ENCODE assay signal across 1 cellular context in the genomic region with DNA sequence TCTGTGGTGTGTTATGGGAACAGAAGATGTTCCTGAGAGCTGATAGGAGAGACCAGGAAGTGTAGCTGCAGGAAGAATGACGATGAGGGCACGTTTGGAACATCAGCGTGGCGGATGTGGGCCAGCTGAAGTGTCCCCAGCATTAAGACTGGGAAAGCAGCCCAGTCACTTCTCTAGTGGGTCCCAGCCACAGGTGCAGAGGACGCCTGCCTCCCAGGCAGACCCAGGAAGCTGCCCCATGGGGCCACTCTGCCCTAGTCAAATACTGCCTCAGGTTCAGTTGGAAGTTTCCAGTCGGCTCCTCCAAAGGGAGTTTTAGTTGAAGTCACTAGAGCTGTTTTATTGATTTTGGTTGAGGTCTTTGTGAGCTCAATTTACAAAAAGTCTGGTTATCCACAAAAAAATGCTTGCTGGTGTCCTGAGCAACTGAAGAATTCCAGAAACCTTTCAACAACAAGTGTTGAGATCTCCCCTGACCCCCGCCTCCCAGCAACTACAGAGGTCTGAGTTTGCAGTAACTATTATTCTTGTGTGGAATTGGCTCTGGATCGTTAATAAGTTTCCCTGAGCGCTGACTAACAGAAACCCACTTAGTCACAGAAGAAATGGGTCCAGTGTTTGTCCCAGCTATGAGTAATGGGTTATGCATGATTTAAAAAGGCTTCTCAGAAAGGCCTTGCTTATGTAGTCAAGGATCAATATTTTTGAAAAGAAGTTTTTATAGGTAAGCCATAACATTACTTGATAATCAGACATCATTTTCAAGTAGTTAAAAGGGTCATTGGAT.
TF ChIP-seq lines count a peak whose summit lies in the region.

No MANE protein-coding gene starts in this region.

TF ChIP-seq in HepG2, 621 proteins besides CTCF, POLR2A, EP300 and RAD21 (continued from another document and continues in another):
- no peak for TF ChIP-seq ZNF484 (CRISPR knock-in tag; IDR thresholded peaks at IDR 0.05; ENCODE audit: borderline replicate concordance, low read depth)
- peak; percentile 68; the same call in 1 of the 2 replicates for TF ChIP-seq BCL6 (CRISPR knock-in tag; IDR thresholded peaks at IDR 0.05)
- TF ChIP-seq, protein P1, sequence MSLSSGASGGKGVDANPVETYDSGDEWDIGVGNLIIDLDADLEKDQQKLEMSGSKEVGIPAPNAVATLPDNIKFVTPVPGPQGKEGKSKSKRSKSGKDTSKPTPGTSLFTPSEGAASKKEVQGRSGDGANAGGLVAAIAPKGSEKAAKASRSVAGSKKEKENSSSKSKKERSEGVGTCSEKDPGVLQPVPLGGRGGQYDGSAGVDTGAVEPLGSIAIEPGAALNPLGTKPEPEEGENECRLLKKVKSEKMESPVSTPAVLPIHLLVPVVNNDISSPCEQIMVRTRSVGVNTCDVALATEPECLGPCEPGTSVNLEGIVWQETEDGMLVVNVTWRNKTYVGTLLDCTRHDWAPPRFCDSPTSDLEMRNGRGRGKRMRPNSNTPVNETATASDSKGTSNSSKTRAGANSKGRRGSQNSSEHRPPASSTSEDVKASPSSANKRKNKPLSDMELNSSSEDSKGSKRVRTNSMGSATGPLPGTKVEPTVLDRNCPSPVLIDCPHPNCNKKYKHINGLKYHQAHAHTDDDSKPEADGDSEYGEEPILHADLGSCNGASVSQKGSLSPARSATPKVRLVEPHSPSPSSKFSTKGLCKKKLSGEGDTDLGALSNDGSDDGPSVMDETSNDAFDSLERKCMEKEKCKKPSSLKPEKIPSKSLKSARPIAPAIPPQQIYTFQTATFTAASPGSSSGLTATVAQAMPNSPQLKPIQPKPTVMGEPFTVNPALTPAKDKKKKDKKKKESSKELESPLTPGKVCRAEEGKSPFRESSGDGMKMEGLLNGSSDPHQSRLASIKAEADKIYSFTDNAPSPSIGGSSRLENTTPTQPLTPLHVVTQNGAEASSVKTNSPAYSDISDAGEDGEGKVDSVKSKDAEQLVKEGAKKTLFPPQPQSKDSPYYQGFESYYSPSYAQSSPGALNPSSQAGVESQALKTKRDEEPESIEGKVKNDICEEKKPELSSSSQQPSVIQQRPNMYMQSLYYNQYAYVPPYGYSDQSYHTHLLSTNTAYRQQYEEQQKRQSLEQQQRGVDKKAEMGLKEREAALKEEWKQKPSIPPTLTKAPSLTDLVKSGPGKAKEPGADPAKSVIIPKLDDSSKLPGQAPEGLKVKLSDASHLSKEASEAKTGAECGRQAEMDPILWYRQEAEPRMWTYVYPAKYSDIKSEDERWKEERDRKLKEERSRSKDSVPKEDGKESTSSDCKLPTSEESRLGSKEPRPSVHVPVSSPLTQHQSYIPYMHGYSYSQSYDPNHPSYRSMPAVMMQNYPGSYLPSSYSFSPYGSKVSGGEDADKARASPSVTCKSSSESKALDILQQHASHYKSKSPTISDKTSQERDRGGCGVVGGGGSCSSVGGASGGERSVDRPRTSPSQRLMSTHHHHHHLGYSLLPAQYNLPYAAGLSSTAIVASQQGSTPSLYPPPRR (CRISPR knock-in tag; IDR thresholded peaks at IDR 0.05; ENCODE audit: borderline replicate concordance), result 0 out of 2 replicates have a peak, but pooled peaks have one; percentile 43
- no peak for TF ChIP-seq YEATS2 (CRISPR knock-in tag; IDR thresholded peaks at IDR 0.05; ENCODE audit: borderline replicate concordance)
- TF ChIP-seq, protein P2, sequence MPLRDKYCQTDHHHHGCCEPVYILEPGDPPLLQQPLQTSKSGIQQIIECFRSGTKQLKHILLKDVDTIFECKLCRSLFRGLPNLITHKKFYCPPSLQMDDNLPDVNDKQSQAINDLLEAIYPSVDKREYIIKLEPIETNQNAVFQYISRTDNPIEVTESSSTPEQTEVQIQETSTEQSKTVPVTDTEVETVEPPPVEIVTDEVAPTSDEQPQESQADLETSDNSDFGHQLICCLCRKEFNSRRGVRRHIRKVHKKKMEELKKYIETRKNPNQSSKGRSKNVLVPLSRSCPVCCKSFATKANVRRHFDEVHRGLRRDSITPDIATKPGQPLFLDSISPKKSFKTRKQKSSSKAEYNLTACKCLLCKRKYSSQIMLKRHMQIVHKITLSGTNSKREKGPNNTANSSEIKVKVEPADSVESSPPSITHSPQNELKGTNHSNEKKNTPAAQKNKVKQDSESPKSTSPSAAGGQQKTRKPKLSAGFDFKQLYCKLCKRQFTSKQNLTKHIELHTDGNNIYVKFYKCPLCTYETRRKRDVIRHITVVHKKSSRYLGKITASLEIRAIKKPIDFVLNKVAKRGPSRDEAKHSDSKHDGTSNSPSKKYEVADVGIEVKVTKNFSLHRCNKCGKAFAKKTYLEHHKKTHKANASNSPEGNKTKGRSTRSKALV (CRISPR knock-in tag; IDR thresholded peaks at IDR 0.05), result no peak
- no peak for TF ChIP-seq ZBTB7A (CRISPR knock-in tag; IDR thresholded peaks at IDR 0.05)
- no peak for TF ChIP-seq JUND (CRISPR knock-in tag; IDR thresholded peaks at IDR 0.05)
- TF ChIP-seq, protein P3, sequence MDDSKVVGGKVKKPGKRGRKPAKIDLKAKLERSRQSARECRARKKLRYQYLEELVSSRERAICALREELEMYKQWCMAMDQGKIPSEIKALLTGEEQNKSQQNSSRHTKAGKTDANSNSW (CRISPR knock-in tag; IDR thresholded peaks at IDR 0.05; ENCODE audit: borderline replicate concordance), result no peak
- TF ChIP-seq, protein P4, sequence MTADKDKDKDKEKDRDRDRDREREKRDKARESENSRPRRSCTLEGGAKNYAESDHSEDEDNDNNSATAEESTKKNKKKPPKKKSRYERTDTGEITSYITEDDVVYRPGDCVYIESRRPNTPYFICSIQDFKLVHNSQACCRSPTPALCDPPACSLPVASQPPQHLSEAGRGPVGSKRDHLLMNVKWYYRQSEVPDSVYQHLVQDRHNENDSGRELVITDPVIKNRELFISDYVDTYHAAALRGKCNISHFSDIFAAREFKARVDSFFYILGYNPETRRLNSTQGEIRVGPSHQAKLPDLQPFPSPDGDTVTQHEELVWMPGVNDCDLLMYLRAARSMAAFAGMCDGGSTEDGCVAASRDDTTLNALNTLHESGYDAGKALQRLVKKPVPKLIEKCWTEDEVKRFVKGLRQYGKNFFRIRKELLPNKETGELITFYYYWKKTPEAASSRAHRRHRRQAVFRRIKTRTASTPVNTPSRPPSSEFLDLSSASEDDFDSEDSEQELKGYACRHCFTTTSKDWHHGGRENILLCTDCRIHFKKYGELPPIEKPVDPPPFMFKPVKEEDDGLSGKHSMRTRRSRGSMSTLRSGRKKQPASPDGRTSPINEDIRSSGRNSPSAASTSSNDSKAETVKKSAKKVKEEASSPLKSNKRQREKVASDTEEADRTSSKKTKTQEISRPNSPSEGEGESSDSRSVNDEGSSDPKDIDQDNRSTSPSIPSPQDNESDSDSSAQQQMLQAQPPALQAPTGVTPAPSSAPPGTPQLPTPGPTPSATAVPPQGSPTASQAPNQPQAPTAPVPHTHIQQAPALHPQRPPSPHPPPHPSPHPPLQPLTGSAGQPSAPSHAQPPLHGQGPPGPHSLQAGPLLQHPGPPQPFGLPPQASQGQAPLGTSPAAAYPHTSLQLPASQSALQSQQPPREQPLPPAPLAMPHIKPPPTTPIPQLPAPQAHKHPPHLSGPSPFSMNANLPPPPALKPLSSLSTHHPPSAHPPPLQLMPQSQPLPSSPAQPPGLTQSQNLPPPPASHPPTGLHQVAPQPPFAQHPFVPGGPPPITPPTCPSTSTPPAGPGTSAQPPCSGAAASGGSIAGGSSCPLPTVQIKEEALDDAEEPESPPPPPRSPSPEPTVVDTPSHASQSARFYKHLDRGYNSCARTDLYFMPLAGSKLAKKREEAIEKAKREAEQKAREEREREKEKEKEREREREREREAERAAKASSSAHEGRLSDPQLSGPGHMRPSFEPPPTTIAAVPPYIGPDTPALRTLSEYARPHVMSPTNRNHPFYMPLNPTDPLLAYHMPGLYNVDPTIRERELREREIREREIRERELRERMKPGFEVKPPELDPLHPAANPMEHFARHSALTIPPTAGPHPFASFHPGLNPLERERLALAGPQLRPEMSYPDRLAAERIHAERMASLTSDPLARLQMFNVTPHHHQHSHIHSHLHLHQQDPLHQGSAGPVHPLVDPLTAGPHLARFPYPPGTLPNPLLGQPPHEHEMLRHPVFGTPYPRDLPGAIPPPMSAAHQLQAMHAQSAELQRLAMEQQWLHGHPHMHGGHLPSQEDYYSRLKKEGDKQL (CRISPR knock-in tag; IDR thresholded peaks at IDR 0.05; ENCODE audit: low read depth), result no peak; the same call in 1 of the 2 replicates
- no peak for TF ChIP-seq MEIS1 (CRISPR knock-in tag; IDR thresholded peaks at IDR 0.05; ENCODE audit: borderline replicate concordance)
- TF ChIP-seq KDM5B (CRISPR knock-in tag; IDR thresholded peaks at IDR 0.05; ENCODE audit: borderline replicate concordance), result no peak
- no peak for TF ChIP-seq PLRG1 (conservative IDR thresholded peaks at IDR 0.05)
- no peak; the same call in 1 of the 2 replicates for TF ChIP-seq MIER2 (CRISPR knock-in tag; IDR thresholded peaks at IDR 0.05)
- no peak; the same call in 1 of the 2 replicates for TF ChIP-seq MBD4 (IDR thresholded peaks at IDR 0.05; ENCODE audit: borderline replicate concordance, low read length)
- TF ChIP-seq, protein P5, sequence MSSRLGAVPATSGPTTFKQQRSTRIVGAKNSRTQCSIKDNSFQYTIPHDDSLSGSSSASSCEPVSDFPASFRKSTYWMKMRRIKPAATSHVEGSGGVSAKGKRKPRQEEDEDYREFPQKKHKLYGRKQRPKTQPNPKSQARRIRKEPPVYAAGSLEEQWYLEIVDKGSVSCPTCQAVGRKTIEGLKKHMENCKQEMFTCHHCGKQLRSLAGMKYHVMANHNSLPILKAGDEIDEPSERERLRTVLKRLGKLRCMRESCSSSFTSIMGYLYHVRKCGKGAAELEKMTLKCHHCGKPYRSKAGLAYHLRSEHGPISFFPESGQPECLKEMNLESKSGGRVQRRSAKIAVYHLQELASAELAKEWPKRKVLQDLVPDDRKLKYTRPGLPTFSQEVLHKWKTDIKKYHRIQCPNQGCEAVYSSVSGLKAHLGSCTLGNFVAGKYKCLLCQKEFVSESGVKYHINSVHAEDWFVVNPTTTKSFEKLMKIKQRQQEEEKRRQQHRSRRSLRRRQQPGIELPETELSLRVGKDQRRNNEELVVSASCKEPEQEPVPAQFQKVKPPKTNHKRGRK (CRISPR knock-in tag; IDR thresholded peaks at IDR 0.05), result no peak
- no peak for TF ChIP-seq CHCHD3 (CRISPR knock-in tag; IDR thresholded peaks at IDR 0.05)
- TF ChIP-seq ZFP1 (CRISPR knock-in tag; IDR thresholded peaks at IDR 0.05), result peak; percentile 54; the same call in 1 of the 2 replicates
- TF ChIP-seq, protein P6, sequence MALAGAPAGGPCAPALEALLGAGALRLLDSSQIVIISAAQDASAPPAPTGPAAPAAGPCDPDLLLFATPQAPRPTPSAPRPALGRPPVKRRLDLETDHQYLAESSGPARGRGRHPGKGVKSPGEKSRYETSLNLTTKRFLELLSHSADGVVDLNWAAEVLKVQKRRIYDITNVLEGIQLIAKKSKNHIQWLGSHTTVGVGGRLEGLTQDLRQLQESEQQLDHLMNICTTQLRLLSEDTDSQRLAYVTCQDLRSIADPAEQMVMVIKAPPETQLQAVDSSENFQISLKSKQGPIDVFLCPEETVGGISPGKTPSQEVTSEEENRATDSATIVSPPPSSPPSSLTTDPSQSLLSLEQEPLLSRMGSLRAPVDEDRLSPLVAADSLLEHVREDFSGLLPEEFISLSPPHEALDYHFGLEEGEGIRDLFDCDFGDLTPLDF (CRISPR knock-in tag; IDR thresholded peaks at IDR 0.05), result no peak
- TF ChIP-seq FOXA3 (CRISPR knock-in tag; IDR thresholded peaks at IDR 0.05), result peak; percentile 62
- no peak for TF ChIP-seq ZNF468 (CRISPR knock-in tag; IDR thresholded peaks at IDR 0.05)
- no peak for TF ChIP-seq KDM3A (CRISPR knock-in tag; IDR thresholded peaks at IDR 0.05; ENCODE audit: low read depth)
- TF ChIP-seq ZNF556 (CRISPR knock-in tag; IDR thresholded peaks at IDR 0.05; ENCODE audit: borderline replicate concordance), result no peak
- TF ChIP-seq ZNF12 (CRISPR knock-in tag; IDR thresholded peaks at IDR 0.05), result no peak
- peak; percentile 64; the same call in 1 of the 2 replicates for TF ChIP-seq RXRA (CRISPR knock-in tag; IDR thresholded peaks at IDR 0.05)
- TF ChIP-seq ZNF652 (CRISPR knock-in tag; IDR thresholded peaks at IDR 0.05; ENCODE audit: borderline replicate concordance, low read depth), result no peak
- TF ChIP-seq KAT7 (CRISPR knock-in tag; IDR thresholded peaks at IDR 0.05; ENCODE audit: borderline replicate concordance), result no peak
- no peak for TF ChIP-seq GATAD1 (CRISPR knock-in tag; IDR thresholded peaks at IDR 0.05)
- peak; percentile 33; the same call in 1 of the 2 replicates for TF ChIP-seq HMG20A (CRISPR knock-in tag; IDR thresholded peaks at IDR 0.05; ENCODE audit: borderline replicate concordance)
- TF ChIP-seq, protein P7, sequence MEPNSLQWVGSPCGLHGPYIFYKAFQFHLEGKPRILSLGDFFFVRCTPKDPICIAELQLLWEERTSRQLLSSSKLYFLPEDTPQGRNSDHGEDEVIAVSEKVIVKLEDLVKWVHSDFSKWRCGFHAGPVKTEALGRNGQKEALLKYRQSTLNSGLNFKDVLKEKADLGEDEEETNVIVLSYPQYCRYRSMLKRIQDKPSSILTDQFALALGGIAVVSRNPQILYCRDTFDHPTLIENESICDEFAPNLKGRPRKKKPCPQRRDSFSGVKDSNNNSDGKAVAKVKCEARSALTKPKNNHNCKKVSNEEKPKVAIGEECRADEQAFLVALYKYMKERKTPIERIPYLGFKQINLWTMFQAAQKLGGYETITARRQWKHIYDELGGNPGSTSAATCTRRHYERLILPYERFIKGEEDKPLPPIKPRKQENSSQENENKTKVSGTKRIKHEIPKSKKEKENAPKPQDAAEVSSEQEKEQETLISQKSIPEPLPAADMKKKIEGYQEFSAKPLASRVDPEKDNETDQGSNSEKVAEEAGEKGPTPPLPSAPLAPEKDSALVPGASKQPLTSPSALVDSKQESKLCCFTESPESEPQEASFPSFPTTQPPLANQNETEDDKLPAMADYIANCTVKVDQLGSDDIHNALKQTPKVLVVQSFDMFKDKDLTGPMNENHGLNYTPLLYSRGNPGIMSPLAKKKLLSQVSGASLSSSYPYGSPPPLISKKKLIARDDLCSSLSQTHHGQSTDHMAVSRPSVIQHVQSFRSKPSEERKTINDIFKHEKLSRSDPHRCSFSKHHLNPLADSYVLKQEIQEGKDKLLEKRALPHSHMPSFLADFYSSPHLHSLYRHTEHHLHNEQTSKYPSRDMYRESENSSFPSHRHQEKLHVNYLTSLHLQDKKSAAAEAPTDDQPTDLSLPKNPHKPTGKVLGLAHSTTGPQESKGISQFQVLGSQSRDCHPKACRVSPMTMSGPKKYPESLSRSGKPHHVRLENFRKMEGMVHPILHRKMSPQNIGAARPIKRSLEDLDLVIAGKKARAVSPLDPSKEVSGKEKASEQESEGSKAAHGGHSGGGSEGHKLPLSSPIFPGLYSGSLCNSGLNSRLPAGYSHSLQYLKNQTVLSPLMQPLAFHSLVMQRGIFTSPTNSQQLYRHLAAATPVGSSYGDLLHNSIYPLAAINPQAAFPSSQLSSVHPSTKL (CRISPR knock-in tag; IDR thresholded peaks at IDR 0.05), result peak; percentile 81
- TF ChIP-seq KMT2A (CRISPR knock-in tag; IDR thresholded peaks at IDR 0.05), result peak; percentile 22; the same call in 1 of the 2 replicates
- TF ChIP-seq, protein P8, sequence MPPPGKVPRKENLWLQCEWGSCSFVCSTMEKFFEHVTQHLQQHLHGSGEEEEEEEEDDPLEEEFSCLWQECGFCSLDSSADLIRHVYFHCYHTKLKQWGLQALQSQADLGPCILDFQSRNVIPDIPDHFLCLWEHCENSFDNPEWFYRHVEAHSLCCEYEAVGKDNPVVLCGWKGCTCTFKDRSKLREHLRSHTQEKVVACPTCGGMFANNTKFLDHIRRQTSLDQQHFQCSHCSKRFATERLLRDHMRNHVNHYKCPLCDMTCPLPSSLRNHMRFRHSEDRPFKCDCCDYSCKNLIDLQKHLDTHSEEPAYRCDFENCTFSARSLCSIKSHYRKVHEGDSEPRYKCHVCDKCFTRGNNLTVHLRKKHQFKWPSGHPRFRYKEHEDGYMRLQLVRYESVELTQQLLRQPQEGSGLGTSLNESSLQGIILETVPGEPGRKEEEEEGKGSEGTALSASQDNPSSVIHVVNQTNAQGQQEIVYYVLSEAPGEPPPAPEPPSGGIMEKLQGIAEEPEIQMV (CRISPR knock-in tag; IDR thresholded peaks at IDR 0.05; ENCODE audit: low read depth), result no peak
- TF ChIP-seq FOXK2 (IDR thresholded peaks at IDR 0.05), result no peak
- peak; percentile 63; the same call in 1 of the 2 replicates for TF ChIP-seq NCOR1 (IDR thresholded peaks at IDR 0.05; ENCODE audit: borderline replicate concordance, low read length)
- no peak for TF ChIP-seq SETDB1 (CRISPR knock-in tag; IDR thresholded peaks at IDR 0.05; ENCODE audit: borderline replicate concordance)
